8 cellular contexts compared by ENCODE assay signal in genomic region chrX:105190252-105190853, GRCh38. TPM values are rescaled to one million over a fixed set of nuclear protein-coding genes. Genes with fewer than 3 reads are reported as not detected.
DNase-seq lines count a peak whose midpoint lies in the region; ATAC-seq and TF ChIP-seq lines count a peak whose summit lies in the region.

No MANE protein-coding gene starts in this region.

- H3K27ac ChIP-seq in right atrium auricular region, result no peak overlapping the region
- no peak overlapping the region for H3K27ac ChIP-seq in right cardiac atrium (ENCODE audit: low read length)

- DNase-seq in right atrium auricular region (ENCODE audit: low spot score), result no peak
- DNase-seq in right cardiac atrium, result no peak
- peak; percentile 25 for DNase-seq in LoVo (ENCODE audit: low spot score)
- peak; percentile 12 for DNase-seq in cerebellar cortex (ENCODE audit: low spot score)
- peak in 1 of 3 donors; percentile 49 for DNase-seq in mucosa of descending colon
- DNase-seq in T-helper 9 cell, result no peak

- no peak for ATAC-seq in right cardiac atrium
- peak; percentile 31 for ATAC-seq in mucosa of descending colon
- ATAC-seq in HG03097 (IDR thresholded peaks at IDR 0.05; ENCODE audit: low FRiP score, unreplicated experiment), result no peak
- no peak for ATAC-seq in esophagus mucosa

- H3K4me1 ChIP-seq in right atrium auricular region (no peaks in the 10 kb centered on the region), right cardiac atrium (ENCODE audit: control insufficient read depth, insufficient read depth, low read length) (no peaks in the 10 kb centered on the region), mucosa of descending colon (ENCODE audit: low read depth) (no peaks in the 10 kb centered on the region)

- WGBS in right cardiac atrium, result 13% methylated on average over 2 of the region's 2 CpGs

- no peak overlapping the region for H3K4me3 ChIP-seq in right atrium auricular region
- H3K4me3 ChIP-seq in right cardiac atrium (ENCODE audit: low read length), result no peak overlapping the region
- H3K4me3 ChIP-seq in mucosa of descending colon, result no peak overlapping the region

- no peaks in the 10 kb centered on the region for H3K27me3 ChIP-seq in right atrium auricular region
- no peaks in the 10 kb centered on the region for H3K27me3 ChIP-seq in right cardiac atrium (ENCODE audit: control insufficient read depth, insufficient read depth)

- peak; percentile 74 to 91 for TF ChIP-seq CTCF in right atrium auricular region (IDR thresholded peaks at IDR 0.05)
- peak; percentile 22 for TF ChIP-seq CTCF in mucosa of descending colon (IDR thresholded peaks at IDR 0.05)

- intact Hi-C loops in right cardiac atrium (cut with DNase I), result no loop called here
- intact Hi-C loops in mucosa of descending colon (cut with DNase I, micrococcal nuclease), result no loop called here

- H3K36me3 ChIP-seq in right atrium auricular region (no peaks in the 10 kb centered on the region), mucosa of descending colon (ENCODE audit: low read depth) (no peaks in the 10 kb centered on the region)

- H3K9me3 ChIP-seq in right atrium auricular region, result no peaks in the 10 kb centered on the region
- no peaks in the 10 kb centered on the region for H3K9me3 ChIP-seq in right cardiac atrium (ENCODE audit: control insufficient read depth, low read length)
- H3K9me3 ChIP-seq in mucosa of descending colon, result no peaks in the 10 kb centered on the region

RNA-seq across cellular contexts. Expression of gene TEX13A, which starts 30.1 kb away (rescaled TPM):
- total RNA-seq in right atrium auricular region (not detected), right cardiac atrium (not detected), mucosa of descending colon (not detected), esophagus mucosa (not detected)
- not detected for polyA plus RNA-seq in right cardiac atrium

Comparison
In these comparisons a context has a peak if more than half of its experiments do, and no peak if none do; other contexts are left out.
1. DNase-seq: peak in LoVo (single experiment) and cerebellar cortex (single experiment); none in right atrium auricular region (single experiment), right cardiac atrium (0 of 3) and T-helper 9 cell (single experiment).